ENCODE assay signal across 1 cellular context in the genomic region with DNA sequence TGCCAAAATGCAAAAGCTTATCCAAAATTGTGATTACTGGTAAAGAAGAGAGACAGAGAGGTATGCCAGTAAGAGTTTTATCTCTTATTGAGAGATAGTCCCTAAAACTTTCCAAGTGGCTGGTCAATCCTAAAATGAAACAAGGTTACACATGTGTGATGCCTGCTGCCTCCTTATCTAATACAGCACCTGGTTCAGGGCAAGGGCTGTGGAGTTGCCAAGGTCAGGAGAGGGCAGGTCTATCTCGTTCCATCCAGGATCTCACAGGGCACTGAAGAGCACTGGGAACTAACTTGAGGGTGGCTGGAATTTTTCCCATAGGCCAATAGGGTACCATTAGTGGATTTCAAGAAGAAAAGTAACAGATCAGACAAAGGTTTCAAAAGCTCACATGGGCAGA.
TF ChIP-seq lines count a peak whose summit lies in the region.

No MANE protein-coding gene starts in this region.

TF ChIP-seq in GM12878, 131 proteins besides CTCF, POLR2A, EP300 and RAD21:
- TF ChIP-seq TARDBP (IDR thresholded peaks at IDR 0.05; ENCODE audit: borderline replicate concordance) (no peak), ZNF274 (IDR thresholded peaks at IDR 0.05; ENCODE audit: insufficient read depth, insufficient read length) (no peak), SUZ12 (IDR thresholded peaks at IDR 0.05; ENCODE audit: unreplicated experiment) (no peak), FOXK2 (IDR thresholded peaks at IDR 0.05) (no peak), STAT1 (conservative IDR thresholded peaks at IDR 0.05) (no peak), PAX5 (IDR thresholded peaks at IDR 0.05; ENCODE audit: borderline replicate concordance, low read depth, low read length) (no peak), ESRRA (IDR thresholded peaks at IDR 0.05; ENCODE audit: low read length) (no peak), CREB1 (IDR thresholded peaks at IDR 0.05; ENCODE audit: low read depth) (no peak), SP1 (IDR thresholded peaks at IDR 0.05; ENCODE audit: low read depth, low read length) (no peak), LARP7 (IDR thresholded peaks at IDR 0.05) (no peak), KDM1A (IDR thresholded peaks at IDR 0.05; ENCODE audit: borderline replicate concordance) (no peak), NFIC (IDR thresholded peaks at IDR 0.05; ENCODE audit: low read depth, low read length) (no peak), ZNF217 (IDR thresholded peaks at IDR 0.05) (no peak), SIN3A (IDR thresholded peaks at IDR 0.05; ENCODE audit: low read depth, low read length) (no peak)
- TF ChIP-seq, protein P1, sequence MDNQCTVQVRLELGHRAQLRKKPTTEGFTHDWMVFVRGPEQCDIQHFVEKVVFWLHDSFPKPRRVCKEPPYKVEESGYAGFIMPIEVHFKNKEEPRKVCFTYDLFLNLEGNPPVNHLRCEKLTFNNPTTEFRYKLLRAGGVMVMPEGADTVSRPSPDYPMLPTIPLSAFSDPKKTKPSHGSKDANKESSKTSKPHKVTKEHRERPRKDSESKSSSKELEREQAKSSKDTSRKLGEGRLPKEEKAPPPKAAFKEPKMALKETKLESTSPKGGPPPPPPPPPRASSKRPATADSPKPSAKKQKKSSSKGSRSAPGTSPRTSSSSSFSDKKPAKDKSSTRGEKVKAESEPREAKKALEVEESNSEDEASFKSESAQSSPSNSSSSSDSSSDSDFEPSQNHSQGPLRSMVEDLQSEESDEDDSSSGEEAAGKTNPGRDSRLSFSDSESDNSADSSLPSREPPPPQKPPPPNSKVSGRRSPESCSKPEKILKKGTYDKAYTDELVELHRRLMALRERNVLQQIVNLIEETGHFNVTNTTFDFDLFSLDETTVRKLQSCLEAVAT (IDR thresholded peaks at IDR 0.05), result no peak
- TF ChIP-seq, protein P2, sequence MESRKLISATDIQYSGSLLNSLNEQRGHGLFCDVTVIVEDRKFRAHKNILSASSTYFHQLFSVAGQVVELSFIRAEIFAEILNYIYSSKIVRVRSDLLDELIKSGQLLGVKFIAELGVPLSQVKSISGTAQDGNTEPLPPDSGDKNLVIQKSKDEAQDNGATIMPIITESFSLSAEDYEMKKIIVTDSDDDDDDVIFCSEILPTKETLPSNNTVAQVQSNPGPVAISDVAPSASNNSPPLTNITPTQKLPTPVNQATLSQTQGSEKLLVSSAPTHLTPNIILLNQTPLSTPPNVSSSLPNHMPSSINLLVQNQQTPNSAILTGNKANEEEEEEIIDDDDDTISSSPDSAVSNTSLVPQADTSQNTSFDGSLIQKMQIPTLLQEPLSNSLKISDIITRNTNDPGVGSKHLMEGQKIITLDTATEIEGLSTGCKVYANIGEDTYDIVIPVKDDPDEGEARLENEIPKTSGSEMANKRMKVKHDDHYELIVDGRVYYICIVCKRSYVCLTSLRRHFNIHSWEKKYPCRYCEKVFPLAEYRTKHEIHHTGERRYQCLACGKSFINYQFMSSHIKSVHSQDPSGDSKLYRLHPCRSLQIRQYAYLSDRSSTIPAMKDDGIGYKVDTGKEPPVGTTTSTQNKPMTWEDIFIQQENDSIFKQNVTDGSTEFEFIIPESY (IDR thresholded peaks at IDR 0.05), result no peak
- TF ChIP-seq, protein P3, sequence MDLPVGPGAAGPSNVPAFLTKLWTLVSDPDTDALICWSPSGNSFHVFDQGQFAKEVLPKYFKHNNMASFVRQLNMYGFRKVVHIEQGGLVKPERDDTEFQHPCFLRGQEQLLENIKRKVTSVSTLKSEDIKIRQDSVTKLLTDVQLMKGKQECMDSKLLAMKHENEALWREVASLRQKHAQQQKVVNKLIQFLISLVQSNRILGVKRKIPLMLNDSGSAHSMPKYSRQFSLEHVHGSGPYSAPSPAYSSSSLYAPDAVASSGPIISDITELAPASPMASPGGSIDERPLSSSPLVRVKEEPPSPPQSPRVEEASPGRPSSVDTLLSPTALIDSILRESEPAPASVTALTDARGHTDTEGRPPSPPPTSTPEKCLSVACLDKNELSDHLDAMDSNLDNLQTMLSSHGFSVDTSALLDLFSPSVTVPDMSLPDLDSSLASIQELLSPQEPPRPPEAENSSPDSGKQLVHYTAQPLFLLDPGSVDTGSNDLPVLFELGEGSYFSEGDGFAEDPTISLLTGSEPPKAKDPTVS (IDR thresholded peaks at IDR 0.05; ENCODE audit: low read depth, low read length), result no peak
- TF ChIP-seq, protein P4, sequence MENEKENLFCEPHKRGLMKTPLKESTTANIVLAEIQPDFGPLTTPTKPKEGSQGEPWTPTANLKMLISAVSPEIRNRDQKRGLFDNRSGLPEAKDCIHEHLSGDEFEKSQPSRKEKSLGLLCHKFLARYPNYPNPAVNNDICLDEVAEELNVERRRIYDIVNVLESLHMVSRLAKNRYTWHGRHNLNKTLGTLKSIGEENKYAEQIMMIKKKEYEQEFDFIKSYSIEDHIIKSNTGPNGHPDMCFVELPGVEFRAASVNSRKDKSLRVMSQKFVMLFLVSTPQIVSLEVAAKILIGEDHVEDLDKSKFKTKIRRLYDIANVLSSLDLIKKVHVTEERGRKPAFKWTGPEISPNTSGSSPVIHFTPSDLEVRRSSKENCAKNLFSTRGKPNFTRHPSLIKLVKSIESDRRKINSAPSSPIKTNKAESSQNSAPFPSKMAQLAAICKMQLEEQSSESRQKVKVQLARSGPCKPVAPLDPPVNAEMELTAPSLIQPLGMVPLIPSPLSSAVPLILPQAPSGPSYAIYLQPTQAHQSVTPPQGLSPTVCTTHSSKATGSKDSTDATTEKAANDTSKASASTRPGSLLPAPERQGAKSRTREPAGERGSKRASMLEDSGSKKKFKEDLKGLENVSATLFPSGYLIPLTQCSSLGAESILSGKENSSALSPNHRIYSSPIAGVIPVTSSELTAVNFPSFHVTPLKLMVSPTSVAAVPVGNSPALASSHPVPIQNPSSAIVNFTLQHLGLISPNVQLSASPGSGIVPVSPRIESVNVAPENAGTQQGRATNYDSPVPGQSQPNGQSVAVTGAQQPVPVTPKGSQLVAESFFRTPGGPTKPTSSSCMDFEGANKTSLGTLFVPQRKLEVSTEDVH (IDR thresholded peaks at IDR 0.05; ENCODE audit: low read depth, partially characterized antibody), result no peak
- TF ChIP-seq, protein P5, sequence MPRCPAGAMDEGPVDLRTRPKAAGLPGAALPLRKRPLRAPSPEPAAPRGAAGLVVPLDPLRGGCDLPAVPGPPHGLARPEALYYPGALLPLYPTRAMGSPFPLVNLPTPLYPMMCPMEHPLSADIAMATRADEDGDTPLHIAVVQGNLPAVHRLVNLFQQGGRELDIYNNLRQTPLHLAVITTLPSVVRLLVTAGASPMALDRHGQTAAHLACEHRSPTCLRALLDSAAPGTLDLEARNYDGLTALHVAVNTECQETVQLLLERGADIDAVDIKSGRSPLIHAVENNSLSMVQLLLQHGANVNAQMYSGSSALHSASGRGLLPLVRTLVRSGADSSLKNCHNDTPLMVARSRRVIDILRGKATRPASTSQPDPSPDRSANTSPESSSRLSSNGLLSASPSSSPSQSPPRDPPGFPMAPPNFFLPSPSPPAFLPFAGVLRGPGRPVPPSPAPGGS (IDR thresholded peaks at IDR 0.05; ENCODE audit: borderline replicate concordance, insufficient read depth, low read depth, low read length, poor library complexity, severe bottlenecking), result no peak
- TF ChIP-seq, protein P6, sequence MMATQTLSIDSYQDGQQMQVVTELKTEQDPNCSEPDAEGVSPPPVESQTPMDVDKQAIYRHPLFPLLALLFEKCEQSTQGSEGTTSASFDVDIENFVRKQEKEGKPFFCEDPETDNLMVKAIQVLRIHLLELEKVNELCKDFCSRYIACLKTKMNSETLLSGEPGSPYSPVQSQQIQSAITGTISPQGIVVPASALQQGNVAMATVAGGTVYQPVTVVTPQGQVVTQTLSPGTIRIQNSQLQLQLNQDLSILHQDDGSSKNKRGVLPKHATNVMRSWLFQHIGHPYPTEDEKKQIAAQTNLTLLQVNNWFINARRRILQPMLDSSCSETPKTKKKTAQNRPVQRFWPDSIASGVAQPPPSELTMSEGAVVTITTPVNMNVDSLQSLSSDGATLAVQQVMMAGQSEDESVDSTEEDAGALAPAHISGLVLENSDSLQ (IDR thresholded peaks at IDR 0.05), result no peak
